In the genomic region with DNA sequence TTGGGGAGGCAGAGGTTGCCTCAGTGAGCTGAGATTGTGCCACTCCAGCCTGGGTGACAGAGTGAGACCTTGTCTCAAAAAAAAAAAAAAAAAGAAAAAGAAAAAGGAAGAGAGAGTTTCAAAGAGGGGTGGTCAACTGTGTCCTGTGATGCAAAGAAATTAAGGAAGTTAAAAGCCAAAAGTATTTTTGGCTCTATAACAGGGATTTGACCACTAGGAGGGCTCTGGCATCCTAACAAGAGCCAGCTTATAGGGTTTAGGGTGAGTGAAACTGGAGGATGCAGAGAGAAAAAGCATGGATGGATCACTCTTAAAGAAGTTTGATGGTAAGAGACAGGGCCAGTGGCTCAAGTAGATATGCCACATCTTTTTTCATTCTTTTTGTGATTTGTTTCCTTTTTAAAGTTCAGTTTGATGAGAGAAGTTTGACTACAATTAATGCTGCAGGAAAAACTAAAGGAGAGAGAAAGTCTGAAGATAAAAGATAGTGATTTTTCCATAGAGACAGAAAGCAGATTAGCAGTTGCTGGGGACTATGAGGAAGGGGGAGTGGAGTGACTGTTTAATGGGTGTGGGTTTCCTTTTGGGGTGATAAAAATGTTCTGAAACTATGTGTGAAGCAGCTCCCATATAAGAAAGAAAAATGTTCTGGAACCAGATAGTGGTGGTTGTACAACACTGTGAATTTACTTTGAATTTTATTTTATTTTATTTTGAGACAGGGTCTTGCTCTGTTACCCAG, we compare ENCODE assay signal across 18 cellular contexts. TPM values are rescaled to one million over a fixed set of nuclear protein-coding genes. Genes with fewer than 3 reads are reported as not detected.
DNase-seq lines count a peak whose midpoint lies in the region; ATAC-seq, FAIRE-seq and TF ChIP-seq lines count a peak whose summit lies in the region.
"Had no signal": no experiment of that assay in that cellular context is flagged by ENCODE, and none has a peak within 500 bp of the region (broad histone marks: within the 10 kb centered on the region; RNA-seq: fewer than 3 reads in every experiment).

No MANE protein-coding gene starts in this region.

- peak; percentile 11 for TF ChIP-seq CTCF in osteoblast (IDR thresholded peaks at IDR 0.05; ENCODE audit: extremely low read depth, low read depth, low read length)

- intact Hi-C loops in activated T-helper 2 cell treated with anti-CD3 and anti-CD28 coated beads, Interferon-gamma antibody, Interleukin-2, Interleukin-4, amounts not matched to agents 10 μg/mL and 5 μg/mL and 100 μg/mL, durations not matched to agents 14 hours and 24 hours and 36 hours (cut with micrococcal nuclease), result no loop called here

- peaks cover 40% of the 10 kb centered on the region for H3K4me1 Mint-ChIP-seq in activated T-helper 2 cell treated with anti-CD3 and anti-CD28 coated beads, Interferon-gamma antibody, Interleukin-2, Interleukin-4, amounts not matched to agents 10 μg/mL and 5 μg/mL and 100 μg/mL, durations not matched to agents 14 hours and 24 hours and 36 hours (ENCODE audit: low read depth)

- no peaks in the 10 kb centered on the region for H3K9me3 Mint-ChIP-seq in activated T-helper 2 cell treated with anti-CD3 and anti-CD28 coated beads, Interferon-gamma antibody, Interleukin-2, Interleukin-4, amounts not matched to agents 10 μg/mL and 5 μg/mL and 100 μg/mL, durations not matched to agents 14 hours and 24 hours and 36 hours
- H3K9me3 Mint-ChIP-seq: activated T-cell treated with anti-CD3 and anti-CD28 coated beads, Interleukin-2, amount 50 U/mL, for 4 hours had no signal

- H4K20me1 ChIP-seq in osteoblast (ENCODE audit: insufficient read depth, low read length), result no peaks in the 10 kb centered on the region

- no peaks in the 10 kb centered on the region for H3K27me3 ChIP-seq in osteoblast (ENCODE audit: insufficient read depth, low read length)
- H3K27me3 ChIP-seq: esophagus muscularis mucosa had no signal

- no peak for FAIRE-seq in RCC 7860 (lab: Jason Lieb, UNC)
- FAIRE-seq: G401.6, HepG2 had no signal

- H3K27ac ChIP-seq in osteoblast (ENCODE audit: low read depth, low read length), result no peak overlapping the region
- H3K27ac ChIP-seq: esophagus muscularis mucosa, prostate gland had no signal

- DNase-seq in CD1c-positive myeloid dendritic cell (ENCODE audit: extremely low spot score) (peak; percentile 55), MV-4-11 (lab: John Stamatoyannopoulos, UW) (peak; percentile 83), osteoblast (ENCODE audit: insufficient read length, low spot score, missing footprints) (no peak), A172 (ENCODE audit: low spot score) (no peak), RCC 7860 (ENCODE audit: low spot score) (no peak)
- DNase-seq in activated T-helper 2 cell treated with anti-CD3 and anti-CD28 coated beads, Interferon-gamma antibody, Interleukin-2, Interleukin-4, amounts not matched to agents 10 μg/mL and 5 μg/mL and 100 μg/mL, durations not matched to agents 14 hours and 24 hours and 36 hours (ENCODE audit: low spot score), result no peak
- DNase-seq: activated CD4-positive, alpha-beta T cell treated with anti-CD3 and anti-CD28 coated beads, Interleukin-2, amount 50 U/mL, for 1 hour; activated T-cell treated with anti-CD3 and anti-CD28 coated beads, Interleukin-2, amount 50 U/mL, for 4 hours; amniotic stem cell; cortex of kidney; NCI-H1436 treated with DMSO at 0.1 percent for 48 hours; NCI-H510A treated with DMSO at 0.1 percent for 48 hours had no signal

- no peak overlapping the region for H2AFZ ChIP-seq in osteoblast (ENCODE audit: low read length)

- no peaks in the 10 kb centered on the region for H3K27me3 Mint-ChIP-seq in activated T-helper 2 cell treated with anti-CD3 and anti-CD28 coated beads, Interferon-gamma antibody, Interleukin-2, Interleukin-4, amounts not matched to agents 10 μg/mL and 5 μg/mL and 100 μg/mL, durations not matched to agents 14 hours and 24 hours and 36 hours (ENCODE audit: low read depth)

- no peak overlapping the region for H3K4me2 ChIP-seq in osteoblast (ENCODE audit: insufficient read depth, low read length)

- H3K27ac Mint-ChIP-seq in activated T-helper 2 cell treated with anti-CD3 and anti-CD28 coated beads, Interferon-gamma antibody, Interleukin-2, Interleukin-4, amounts not matched to agents 10 μg/mL and 5 μg/mL and 100 μg/mL, durations not matched to agents 14 hours and 24 hours and 36 hours, result peak overlapping the region; percentile 6

- H3K79me2 ChIP-seq in osteoblast (ENCODE audit: insufficient read depth, low read length), result no peaks in the 10 kb centered on the region

- no peaks in the 10 kb centered on the region for H3K9me3 ChIP-seq in osteoblast (ENCODE audit: low read depth, low read length)
- H3K9me3 ChIP-seq: esophagus muscularis mucosa, prostate gland had no signal

- ATAC-seq in HG03439 (IDR thresholded peaks at IDR 0.05; ENCODE audit: unreplicated experiment), result no peak
- ATAC-seq: activated T-cell treated with anti-CD3 and anti-CD28 coated beads, Interleukin-2, amount 50 U/mL, for 4 hours; HepG2; Panc1 had no signal

- no peak overlapping the region for H3K4me3 Mint-ChIP-seq in activated T-helper 2 cell treated with anti-CD3 and anti-CD28 coated beads, Interferon-gamma antibody, Interleukin-2, Interleukin-4, amounts not matched to agents 10 μg/mL and 5 μg/mL and 100 μg/mL, durations not matched to agents 14 hours and 24 hours and 36 hours (ENCODE audit: low read depth)
- H3K4me3 Mint-ChIP-seq: activated T-cell treated with anti-CD3 and anti-CD28 coated beads, Interleukin-2, amount 50 U/mL, for 4 hours had no signal

- no peaks in the 10 kb centered on the region for H3K36me3 ChIP-seq in osteoblast (ENCODE audit: insufficient read depth, low read length)
- H3K36me3 ChIP-seq: esophagus muscularis mucosa, prostate gland had no signal

- no peaks in the 10 kb centered on the region for H3K36me3 Mint-ChIP-seq in activated T-helper 2 cell treated with anti-CD3 and anti-CD28 coated beads, Interferon-gamma antibody, Interleukin-2, Interleukin-4, amounts not matched to agents 10 μg/mL and 5 μg/mL and 100 μg/mL, durations not matched to agents 14 hours and 24 hours and 36 hours (ENCODE audit: low read depth)

- H3K4me1 ChIP-seq in osteoblast (ENCODE audit: insufficient read depth, low read length), result peaks cover 9% of the 10 kb centered on the region
- H3K4me1 ChIP-seq: prostate gland had no signal

- H3K4me3 ChIP-seq in osteoblast (ENCODE audit: insufficient read depth, low read length), result no peak overlapping the region
- H3K4me3 ChIP-seq: esophagus muscularis mucosa, prostate gland had no signal

RNA-seq across cellular contexts. Expression of gene MICAL2, which starts 11.1 kb away (rescaled TPM):
- 736 TPM in 2 replicates for total RNA-seq in activated T-helper 2 cell treated with anti-CD3 and anti-CD28 coated beads, Interferon-gamma antibody, Interleukin-2, Interleukin-4, amounts not matched to agents 10 μg/mL and 5 μg/mL and 100 μg/mL, durations not matched to agents 14 hours and 24 hours and 36 hours
- total RNA-seq in osteoblast, result 109 and 156 TPM in 2 replicates
- total RNA-seq in A172 (2014; rRNA removed; shearing (Covaris generic)), result 95.3 and 148 TPM in 2 replicates

Comparison
In these comparisons a context has a peak if more than half of its experiments do, and no peak if none do; other contexts are left out.
1. DNase-seq: peak in CD1c-positive myeloid dendritic cell (single experiment) and MV-4-11 (single experiment); none in activated T-helper 2 cell treated with anti-CD3 and anti-CD28 coated beads, Interferon-gamma antibody, Interleukin-2, Interleukin-4, amounts not matched to agents 10 μg/mL and 5 μg/mL and 100 μg/mL, durations not matched to agents 14 hours and 24 hours and 36 hours (single experiment), osteoblast (single experiment), A172 (single experiment) and RCC 7860 (single experiment).